In the genomic region with DNA sequence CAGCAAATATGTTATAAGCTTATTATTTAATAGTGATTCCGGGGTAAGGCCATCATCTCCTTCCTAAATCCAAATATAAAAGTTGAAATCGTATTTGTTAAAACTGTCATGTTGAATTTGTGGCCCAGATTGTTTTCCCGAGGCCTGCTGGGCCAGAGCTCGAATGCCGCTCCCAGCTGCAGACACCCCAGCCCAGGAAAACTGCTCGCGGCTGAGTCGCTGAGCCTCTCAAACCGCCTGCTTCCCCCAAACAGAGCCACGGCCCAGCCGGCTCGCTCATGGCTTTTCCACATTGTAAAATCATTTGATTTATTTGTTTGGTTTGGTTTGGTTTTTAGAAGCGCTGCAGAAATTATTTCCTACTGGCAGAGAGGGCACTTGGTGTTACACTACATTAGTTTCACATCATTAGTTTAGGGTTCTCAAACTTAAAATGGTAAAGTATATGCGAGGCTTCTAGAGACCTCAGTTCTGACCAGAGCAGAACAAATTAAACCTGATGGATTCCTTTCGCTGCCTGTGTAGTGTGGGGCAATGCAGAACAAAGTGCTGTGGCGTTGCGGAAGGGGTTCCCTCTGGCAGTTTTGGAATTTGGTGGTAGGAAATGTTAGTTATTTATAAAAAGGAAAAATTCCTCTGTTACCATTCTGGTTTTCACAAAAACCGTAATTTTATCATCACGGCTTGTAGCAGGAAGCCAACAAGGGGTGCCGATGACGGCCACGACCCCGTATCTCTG, we compare ENCODE assay signal across 1 cellular context.
TF ChIP-seq lines count a peak whose summit lies in the region.

No MANE protein-coding gene starts in this region.

TF ChIP-seq in IMR-90, 13 proteins besides CTCF, POLR2A, EP300 and RAD21 (continued from another document):
- TF ChIP-seq MXI1 (IDR thresholded peaks at IDR 0.05; ENCODE audit: borderline replicate concordance, low read depth, low read length) = no peak
